1 cellular context compared by ENCODE assay signal in genomic region chr17:46890638-46891037, GRCh38.
TF ChIP-seq lines count a peak whose summit lies in the region.

No MANE protein-coding gene starts in this region.

TF ChIP-seq in H1, 55 proteins besides CTCF, POLR2A, EP300 and RAD21:
- TF ChIP-seq HDAC6 (IDR thresholded peaks at IDR 0.05; ENCODE audit: low read depth, low read length): no peak
- no peak for TF ChIP-seq JUN (IDR thresholded peaks at IDR 0.05; ENCODE audit: low read depth, low read length)
TF ChIP-seq in H1: peak in this region for 0.
